In the genomic region with DNA sequence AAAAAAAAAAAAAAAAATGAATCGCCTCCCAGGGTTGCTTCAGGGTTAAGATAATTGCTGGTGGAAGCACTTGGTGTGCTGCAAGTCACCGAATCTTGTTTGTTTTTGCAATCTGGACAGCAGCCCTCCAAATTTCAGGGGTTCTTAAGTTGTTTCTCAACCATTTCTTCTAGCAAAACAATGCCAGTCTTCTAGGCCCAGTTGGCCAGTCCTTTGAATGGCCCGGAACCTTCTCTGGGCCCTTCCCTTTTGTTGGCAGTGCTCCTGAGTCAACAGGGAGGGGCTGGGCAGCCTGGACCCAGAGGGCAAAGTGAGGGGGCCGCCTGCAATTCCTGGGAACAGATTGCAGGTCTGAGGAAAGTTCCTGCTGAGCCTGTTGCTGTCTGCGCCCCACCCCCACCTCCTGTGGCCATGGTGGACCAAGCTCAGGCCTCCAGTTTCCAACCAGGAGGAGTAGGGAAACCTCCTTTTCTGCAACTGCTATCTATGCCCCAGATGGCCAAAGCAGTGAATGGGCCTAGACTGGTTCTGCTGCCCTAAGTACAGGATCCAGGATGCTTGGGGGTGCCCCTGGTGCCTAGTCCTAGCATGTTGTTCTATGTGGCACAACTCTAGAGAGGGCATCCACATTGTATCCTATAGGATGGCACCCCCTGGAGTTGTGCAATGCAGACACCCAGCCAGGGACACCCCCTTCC, we compare ENCODE assay signal across 19 cellular contexts. TPM values are rescaled to one million over a fixed set of nuclear protein-coding genes. Genes with fewer than 3 reads are reported as not detected.
DNase-seq lines count a peak whose midpoint lies in the region; FAIRE-seq and TF ChIP-seq lines count a peak whose summit lies in the region.
"Had no signal": no experiment of that assay in that cellular context is flagged by ENCODE, and none has a peak within 500 bp of the region (broad histone marks: within the 10 kb centered on the region; RNA-seq: fewer than 3 reads in every experiment).

No MANE protein-coding gene starts in this region.

- H3K36me3 ChIP-seq in liver (ENCODE audit: control insufficient read depth in 4 of 4, insufficient read depth in 3 of 4, low read depth in 1 of 4, low read length in 3 of 4) (no peaks in the 10 kb centered on the region), stomach (no peaks in the 10 kb centered on the region)
- H3K36me3 ChIP-seq: neutrophil had no signal

- no peak for TF ChIP-seq POLR2A in stomach (IDR thresholded peaks at IDR 0.05)

- no peaks in the 10 kb centered on the region for H3K27me3 Mint-ChIP-seq in chondrocyte (ENCODE audit: low read depth)
- H3K27me3 Mint-ChIP-seq: activated naive CD8-positive, alpha-beta T cell treated with anti-CD3 and anti-CD28 coated beads, Interleukin-2, amount 50 U/mL, for 24 hours had no signal

- H3K27ac Mint-ChIP-seq in chondrocyte (ENCODE audit: unreplicated experiment), result peak overlapping the region; percentile 22
- H3K27ac Mint-ChIP-seq: activated naive CD8-positive, alpha-beta T cell treated with anti-CD3 and anti-CD28 coated beads, Interleukin-2, amount 50 U/mL, for 24 hours had no signal

- H3K27me3 ChIP-seq in liver (ENCODE audit: control insufficient read depth in 4 of 4, insufficient read depth in 4 of 4, low read length in 3 of 4) (no peaks in the 10 kb centered on the region), stomach (no peaks in the 10 kb centered on the region)
- H3K27me3 ChIP-seq: gastrocnemius medialis, neutrophil had no signal

- DNase-seq in HT-29 (ENCODE audit: low spot score), result peak; percentile 32
- DNase-seq in chondrocyte (ENCODE audit: low spot score), result no peak
- DNase-seq in stomach, result peak; percentile 95
- DNase-seq in NCI-H1048 (lab: John Stamatoyannopoulos, UW), result no peak
- no peak for DNase-seq in GM19240 (ENCODE audit: insufficient read length, low spot score)
- no peak for DNase-seq in RCC 7860 (ENCODE audit: low spot score)
- no peak for DNase-seq in NCI-H1092 treated with DMSO at 0.1 percent for 48 hours (lab: John Stamatoyannopoulos, UW)
- DNase-seq: activated CD8-positive, alpha-beta memory T cell treated with anti-CD3 and anti-CD28 coated beads, Interleukin-2, amount 50 U/mL, for 48 hours; activated naive CD8-positive, alpha-beta T cell treated with anti-CD3 and anti-CD28 coated beads, Interleukin-2, amount 50 U/mL, for 24 hours; gastrocnemius medialis; IMR-90; NCI-H526 treated with DMSO at 0.1 percent for 48 hours; stimulated activated CD8-positive, alpha-beta memory T cell treated with anti-CD3 and anti-CD28 coated beads, Interleukin-4, amount 100 ng/mL, for 48 hours had no signal

- H3K9me3 ChIP-seq in liver (ENCODE audit: control insufficient read depth in 4 of 4, low read length in 3 of 4), result no peaks in the 10 kb centered on the region
- H3K9me3 ChIP-seq in stomach, result no peaks in the 10 kb centered on the region
- H3K9me3 ChIP-seq: gastrocnemius medialis, neutrophil had no signal

- no peak for TF ChIP-seq EP300 in stomach (IDR thresholded peaks at IDR 0.05)

- peaks cover 9 to 35% (median 21%) of the 10 kb centered on the region in 4 donors for H3K4me1 ChIP-seq in liver (ENCODE audit: control insufficient read depth in 4 of 4, insufficient read depth in 4 of 4, low read length in 3 of 4)
- peaks cover 64 to 98% (median 84%) of the 10 kb centered on the region in 4 donors for H3K4me1 ChIP-seq in stomach

- H3K9me3 Mint-ChIP-seq in chondrocyte (ENCODE audit: low read depth), result no peaks in the 10 kb centered on the region
- H3K9me3 Mint-ChIP-seq: activated naive CD8-positive, alpha-beta T cell treated with anti-CD3 and anti-CD28 coated beads, Interleukin-2, amount 50 U/mL, for 24 hours had no signal

- no peak overlapping the region for H3K27ac ChIP-seq in liver (ENCODE audit: low read depth in 1 of 2, low read length in 2 of 2)
- H3K27ac ChIP-seq in stomach, result peak overlapping the region; percentile 76 to 91 (median 85)
- H3K27ac ChIP-seq: gastrocnemius medialis, neutrophil, VCaP had no signal

- H3K4me3 ChIP-seq in liver (ENCODE audit: low read depth in 1 of 3, low read length in 3 of 3), result no peak overlapping the region
- H3K4me3 ChIP-seq in stomach, result no peak overlapping the region
- H3K4me3 ChIP-seq: gastrocnemius medialis had no signal

- TF ChIP-seq RAD21 in liver (IDR thresholded peaks at IDR 0.05), result no peak

- no peak overlapping the region for H3K9ac ChIP-seq in liver (ENCODE audit: low read depth in 1 of 2, low read length in 2 of 2)

- intact Hi-C loops in stomach (cut with DNase I; ENCODE audit: low total_unique reads), result no loop called here

- TF ChIP-seq CTCF in chondrocyte (IDR thresholded peaks at IDR 0.05) (no peak), liver (IDR thresholded peaks at IDR 0.05; ENCODE audit: low read depth, low read length, missing input control) (no peak), stomach (IDR thresholded peaks at IDR 0.05) (no peak)

- 50% methylated on average over 5 of the region's 5 CpGs for WGBS in liver
- 29 to 69% (median 35%) methylated on average over 4 to 5 of the region's 5 CpGs for WGBS in stomach, 5 donors

- peaks cover 59% of the 10 kb centered on the region for H3K4me1 Mint-ChIP-seq in chondrocyte (ENCODE audit: low read depth)

- no peak for FAIRE-seq in RCC 7860 (lab: Jason Lieb, UNC)
- FAIRE-seq: G401.6, GM18507, keratinocyte had no signal

- no peak overlapping the region for H3K4me3 Mint-ChIP-seq in chondrocyte (ENCODE audit: unreplicated experiment)
- H3K4me3 Mint-ChIP-seq: activated naive CD8-positive, alpha-beta T cell treated with anti-CD3 and anti-CD28 coated beads, Interleukin-2, amount 50 U/mL, for 24 hours had no signal

- H3K36me3 Mint-ChIP-seq in chondrocyte (ENCODE audit: low read depth), result no peaks in the 10 kb centered on the region

TF ChIP-seq in liver, 16 proteins besides CTCF, POLR2A, EP300 and RAD21:
- TF ChIP-seq FOXA1 (IDR thresholded peaks at IDR 0.05), result peak; percentile 46
- TF ChIP-seq HNF4G (IDR thresholded peaks at IDR 0.05), result no peak
- TF ChIP-seq FOXA2 (IDR thresholded peaks at IDR 0.05), result peak; percentile 66
- peak in 1 of 2 donors; percentile 38 for TF ChIP-seq JUND (IDR thresholded peaks at IDR 0.05)
- peak in 1 of 2 donors; percentile 63 for TF ChIP-seq RXRA (IDR thresholded peaks at IDR 0.05)
- TF ChIP-seq HNF4A (conservative IDR thresholded peaks at IDR 0.05), result peak; percentile 74 to 79

RNA-seq across cellular contexts. Expression of a gene that starts 31.4 kb away (rescaled TPM):
- 12.5 and 18.5 TPM in 2 replicates for total RNA-seq in HT-29 (2014; rRNA removed; shearing (Covaris generic))
- total RNA-seq in chondrocyte (73.7 to 100 TPM (median 80.3 TPM) in 3 replicates), liver (10 to 100 TPM; 25.9 to 94.4 TPM), stomach (100 to 1,000 TPM in 3 of 5 donors, 10 to 100 TPM in 2; 39.3 to 605 (median 130) TPM)
- polyA plus RNA-seq in liver (10 to 100 TPM; 14.7 to 24.3 TPM), stomach (100 to 1,000 TPM; 111 to 122 (median 115) TPM)

Comparison
In these comparisons a context has a peak if more than half of its experiments do, and no peak if none do; other contexts are left out.
1. DNase-seq: peak in HT-29 (single experiment) and stomach (single experiment); none in chondrocyte (single experiment), NCI-H1048 (single experiment), GM19240 (single experiment), RCC 7860 (single experiment) and NCI-H1092 treated with DMSO at 0.1 percent for 48 hours (single experiment).
2. H3K27ac ChIP-seq: peak in stomach (5 of 5); none in liver (0 of 2).